1 cellular context compared by ENCODE assay signal in the genomic region with DNA sequence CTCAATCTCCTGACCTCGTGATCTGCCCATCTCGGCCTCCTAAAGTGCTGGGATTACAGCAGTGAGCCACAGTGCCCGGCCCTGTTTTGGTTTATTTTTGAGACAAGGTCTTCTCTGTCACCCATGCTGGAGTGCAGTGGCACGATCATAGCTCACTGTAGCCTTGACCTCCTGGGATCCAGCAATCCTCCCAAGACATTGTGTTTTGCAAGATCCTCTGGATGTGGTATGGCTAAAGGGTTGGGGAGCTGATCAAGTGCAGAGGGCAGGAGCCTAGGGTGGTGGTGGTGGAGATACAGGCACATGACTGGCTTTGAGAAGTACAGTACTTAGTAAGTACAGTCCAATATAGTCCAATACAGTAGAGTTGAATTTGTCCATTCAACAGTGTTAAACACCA.
TF ChIP-seq lines count a peak whose summit lies in the region.

No MANE protein-coding gene starts in this region.

TF ChIP-seq in HepG2, 621 proteins besides CTCF, POLR2A, EP300 and RAD21:
- 0 out of 2 replicates have a peak, but pooled peaks have one; percentile 51 for TF ChIP-seq ZNF75D (CRISPR knock-in tag; IDR thresholded peaks at IDR 0.05; ENCODE audit: borderline replicate concordance)
- TF ChIP-seq NFYC (CRISPR knock-in tag; IDR thresholded peaks at IDR 0.05): no peak
TF ChIP-seq in HepG2: peak in this region for 1.
